In the genomic region with DNA sequence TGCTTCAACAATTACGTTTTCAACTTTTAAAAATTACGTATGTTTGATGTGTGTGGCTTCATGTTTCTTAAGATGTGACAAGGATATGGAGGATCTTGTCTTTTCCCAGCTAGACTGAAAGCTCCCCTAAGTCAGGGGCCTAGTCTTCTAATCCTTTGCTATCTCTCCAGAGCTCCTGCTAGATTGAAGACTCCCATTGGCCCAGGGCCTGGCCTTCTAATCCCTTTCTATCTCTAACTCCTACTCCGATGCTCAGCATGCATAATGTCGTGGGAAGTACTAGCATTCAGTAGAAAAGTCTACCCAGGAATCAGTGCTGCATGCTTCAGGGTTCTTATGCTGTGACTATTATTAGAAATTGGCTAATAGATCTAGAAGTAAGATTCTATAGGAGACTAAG, we compare ENCODE assay signal across 18 cellular contexts.
"Had no signal": no experiment of that assay in that cellular context is flagged by ENCODE, and none has a peak within 500 bp of the region (broad histone marks: within the 10 kb centered on the region; RNA-seq: fewer than 3 reads in every experiment).

No MANE protein-coding gene starts in this region.

- H3K27ac Mint-ChIP-seq: activated naive CD4-positive, alpha-beta T cell treated with anti-CD3 and anti-CD28 coated beads for 36 hours; activated naive CD8-positive, alpha-beta T cell treated with anti-CD3 and anti-CD28 coated beads, Interleukin-2, amount 10 ng/mL, durations not matched to agents 7 days and 5 days; activated T-cell treated with anti-CD3 and anti-CD28 coated beads, Interleukin-2, amount 50 U/mL, for 24 hours; stimulated activated naive CD8-positive, alpha-beta T cell treated with anti-CD3 and anti-CD28 coated beads, Interleukin-15, amount 100 ng/mL, for 72 hours had no signal

- H3K9me3 Mint-ChIP-seq: activated naive CD4-positive, alpha-beta T cell treated with anti-CD3 and anti-CD28 coated beads for 36 hours; activated naive CD8-positive, alpha-beta T cell treated with anti-CD3 and anti-CD28 coated beads, Interleukin-2, amount 10 ng/mL, durations not matched to agents 7 days and 5 days had no signal

- DNase-seq: activated naive CD4-positive, alpha-beta T cell treated with anti-CD3 and anti-CD28 coated beads for 36 hours; activated naive CD8-positive, alpha-beta T cell treated with anti-CD3 and anti-CD28 coated beads, Interleukin-2, amount 10 ng/mL, durations not matched to agents 7 days and 5 days; activated T-cell treated with anti-CD3 and anti-CD28 coated beads, Interleukin-2, amount 50 U/mL, for 24 hours; amygdala; cerebellar nuclear complex; esophagus squamous epithelium; kidney; lower lobe of right lung; naive thymus-derived CD8-positive, alpha-beta T cell; ovary; psoas muscle; stimulated activated CD4-positive, alpha-beta T cell treated with anti-CD3 and anti-CD28 coated beads, Interleukin-12 subunit alpha, Interleukin-12 subunit beta, amount 100 ng/mL, for 4 hours; stimulated activated CD4-positive, alpha-beta T cell treated with anti-CD3 and anti-CD28 coated beads, Interleukin-4, amount 100 ng/mL, for 4 hours; stimulated activated naive CD8-positive, alpha-beta T cell treated with anti-CD3 and anti-CD28 coated beads, Interleukin-15, amount 100 ng/mL, for 72 hours; transverse colon had no signal

- H3K4me3 Mint-ChIP-seq: activated naive CD4-positive, alpha-beta T cell treated with anti-CD3 and anti-CD28 coated beads for 36 hours; activated naive CD8-positive, alpha-beta T cell treated with anti-CD3 and anti-CD28 coated beads, Interleukin-2, amount 10 ng/mL, durations not matched to agents 7 days and 5 days; activated T-cell treated with anti-CD3 and anti-CD28 coated beads, Interleukin-2, amount 50 U/mL, for 24 hours; naive thymus-derived CD8-positive, alpha-beta T cell; stimulated activated naive CD8-positive, alpha-beta T cell treated with anti-CD3 and anti-CD28 coated beads, Interleukin-15, amount 100 ng/mL, for 72 hours had no signal

- H3K4me3 ChIP-seq: coronary artery, esophagus squamous epithelium, gastroesophageal sphincter, lower lobe of right lung, ovary, psoas muscle, right atrium auricular region, transverse colon had no signal

- H3K27me3 Mint-ChIP-seq: activated naive CD8-positive, alpha-beta T cell treated with anti-CD3 and anti-CD28 coated beads, Interleukin-2, amount 10 ng/mL, durations not matched to agents 7 days and 5 days; activated T-cell treated with anti-CD3 and anti-CD28 coated beads, Interleukin-2, amount 50 U/mL, for 24 hours; naive thymus-derived CD8-positive, alpha-beta T cell; stimulated activated naive CD8-positive, alpha-beta T cell treated with anti-CD3 and anti-CD28 coated beads, Interleukin-15, amount 100 ng/mL, for 72 hours had no signal

- H3K4me1 Mint-ChIP-seq: stimulated activated naive CD8-positive, alpha-beta T cell treated with anti-CD3 and anti-CD28 coated beads, Interleukin-15, amount 100 ng/mL, for 72 hours had no signal

- H3K36me3 Mint-ChIP-seq: activated naive CD8-positive, alpha-beta T cell treated with anti-CD3 and anti-CD28 coated beads, Interleukin-2, amount 10 ng/mL, durations not matched to agents 7 days and 5 days had no signal
